ENCODE assay signal across 1 cellular context in genomic region chr19:55220525-55220924, GRCh38.
A peak's percentile ranks its signal among the peaks of the same experiment; 100 is the strongest.
TF ChIP-seq lines count a peak whose summit lies in the region.

No MANE protein-coding gene starts in this region.

TF ChIP-seq in liver, 16 proteins besides CTCF, POLR2A, EP300 and RAD21:
- TF ChIP-seq HNF4A (conservative IDR thresholded peaks at IDR 0.05) (no peak), REST (IDR thresholded peaks at IDR 0.05) (peak; percentile 90)
